1 cellular context compared by ENCODE assay signal in the genomic region with DNA sequence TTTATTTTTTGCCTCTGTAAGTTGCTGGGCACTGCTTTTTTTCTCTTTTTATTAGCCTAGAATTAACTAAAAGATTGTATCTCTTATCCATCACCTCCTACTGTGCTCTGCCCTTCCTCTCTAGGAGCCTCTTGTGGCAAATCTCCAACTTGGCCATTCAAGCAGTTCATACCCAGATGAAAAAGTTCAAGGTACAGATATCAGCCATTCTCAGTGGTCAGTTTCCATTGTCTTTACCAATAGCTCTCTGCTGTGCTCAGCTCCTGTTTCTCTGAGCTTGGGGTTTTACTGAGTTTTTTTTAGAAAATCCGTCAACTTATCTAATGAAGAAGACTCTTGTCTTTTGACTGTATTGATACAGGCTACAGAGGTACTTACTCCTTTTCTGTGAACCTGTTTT.
TF ChIP-seq lines count a peak whose summit lies in the region.

No MANE protein-coding gene starts in this region.

TF ChIP-seq in endothelial cell of umbilical vein, 7 proteins besides CTCF, POLR2A, EP300 and RAD21 (continued from another document):
- TF ChIP-seq MYC (IDR thresholded peaks at IDR 0.05; ENCODE audit: low read depth, low read length) = no peak
TF ChIP-seq in endothelial cell of umbilical vein: peak in this region for 1.
